32 cellular contexts compared by ENCODE assay signal in the genomic region with DNA sequence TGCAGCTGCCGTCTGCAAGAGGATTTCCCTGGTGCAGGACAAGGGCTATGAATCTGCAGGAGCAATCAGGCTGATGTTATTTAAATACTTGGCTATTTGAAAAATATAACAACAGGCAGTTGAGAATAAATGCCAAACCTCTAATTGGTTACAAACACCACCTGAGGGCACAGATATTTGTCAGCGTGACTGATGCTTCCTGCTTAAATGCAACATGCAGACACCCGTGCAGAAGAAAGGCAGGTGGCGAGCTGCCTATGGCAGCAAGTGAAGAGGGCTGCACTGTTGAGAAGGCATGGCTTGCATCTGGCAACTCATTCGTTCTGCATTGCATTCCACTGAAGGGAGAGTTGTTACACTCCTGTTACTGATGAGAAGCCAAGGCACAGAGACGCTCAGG.
"Had no signal": no experiment of that assay in that cellular context is flagged by ENCODE, and none has a peak within 500 bp of the region (broad histone marks: within the 10 kb centered on the region; RNA-seq: fewer than 3 reads in every experiment).

No MANE protein-coding gene starts in this region.

- H3K27ac ChIP-seq: ascending aorta, epithelial cell of prostate, esophagus squamous epithelium, prostate gland, skin epidermis, testis, transverse colon, uterus, WERI-Rb-1 had no signal

- H3K4me1 ChIP-seq: pancreas, prostate gland, testis, uterus had no signal

- H3K4me1 Mint-ChIP-seq: activated naive CD4-positive, alpha-beta T cell treated with anti-CD3 and anti-CD28 coated beads, Interleukin-2, amount 10 ng/mL, durations not matched to agents 7 days and 5 days; activated naive CD8-positive, alpha-beta T cell treated with anti-CD3 and anti-CD28 coated beads, Interleukin-2, amount 10 ng/mL, durations not matched to agents 7 days and 5 days; naive thymus-derived CD4-positive, alpha-beta T cell had no signal

- ATAC-seq: activated CD4-positive, CD25-positive, alpha-beta regulatory T cell treated with anti-CD3 and anti-CD28 coated beads, Interleukin-2, amount 50 U/mL, for 24 hours; left cardiac atrium; naive thymus-derived CD4-positive, alpha-beta T cell; pancreas; sciatic nerve; stimulated activated naive CD8-positive, alpha-beta T cell treated with anti-CD3 and anti-CD28 coated beads, Interleukin-15, Interleukin-2, amounts not matched to agents 100 U/mL and 50 U/mL, for 24 hours had no signal

- H3K36me3 Mint-ChIP-seq: activated CD4-positive, alpha-beta memory T cell treated with anti-CD3 and anti-CD28 coated beads for 36 hours; activated naive CD4-positive, alpha-beta T cell treated with anti-CD3 and anti-CD28 coated beads, Interleukin-2, amount 10 ng/mL, durations not matched to agents 7 days and 5 days; activated naive CD8-positive, alpha-beta T cell treated with anti-CD3 and anti-CD28 coated beads, Interleukin-2, amount 10 ng/mL, durations not matched to agents 7 days and 5 days; brain; naive thymus-derived CD4-positive, alpha-beta T cell had no signal

- H3K36me3 ChIP-seq: ascending aorta, esophagus squamous epithelium, pancreas, prostate gland, transverse colon, uterus, WERI-Rb-1 had no signal

- H3K27ac Mint-ChIP-seq: activated CD4-positive, alpha-beta memory T cell treated with anti-CD3 and anti-CD28 coated beads for 36 hours; activated naive CD4-positive, alpha-beta T cell treated with anti-CD3 and anti-CD28 coated beads, Interleukin-2, amount 10 ng/mL, durations not matched to agents 7 days and 5 days; activated naive CD8-positive, alpha-beta T cell treated with anti-CD3 and anti-CD28 coated beads, Interleukin-2, amount 10 ng/mL, durations not matched to agents 7 days and 5 days; activated T-helper 1 cell treated with anti-CD3 and anti-CD28 coated beads, Interleukin-12 subunit alpha, Interleukin-12 subunit beta, Interleukin-2, Interleukin-4 antibody, amounts not matched to agents 30 ng/mL and 10 ng/mL and 1 ng/mL, durations not matched to agents 14 hours and 24 hours and 36 hours; naive thymus-derived CD4-positive, alpha-beta T cell had no signal

- H3K9me3 Mint-ChIP-seq: activated CD4-positive, alpha-beta memory T cell treated with anti-CD3 and anti-CD28 coated beads for 36 hours; activated naive CD4-positive, alpha-beta T cell treated with anti-CD3 and anti-CD28 coated beads, Interleukin-2, amount 10 ng/mL, durations not matched to agents 7 days and 5 days; activated naive CD8-positive, alpha-beta T cell treated with anti-CD3 and anti-CD28 coated beads, Interleukin-2, amount 10 ng/mL, durations not matched to agents 7 days and 5 days; activated T-helper 1 cell treated with anti-CD3 and anti-CD28 coated beads, Interleukin-12 subunit alpha, Interleukin-12 subunit beta, Interleukin-2, Interleukin-4 antibody, amounts not matched to agents 30 ng/mL and 10 ng/mL and 1 ng/mL, durations not matched to agents 14 hours and 24 hours and 36 hours; brain; naive thymus-derived CD4-positive, alpha-beta T cell had no signal

- DNase-seq: activated CD4-positive, alpha-beta memory T cell treated with anti-CD3 and anti-CD28 coated beads for 36 hours; activated CD4-positive, alpha-beta T cell treated with anti-CD3 and anti-CD28 coated beads for 48 hours; activated CD8-positive, alpha-beta memory T cell treated with anti-CD3 and anti-CD28 coated beads, Interleukin-2, amount 50 U/mL, for 4 hours; activated effector memory CD4-positive, alpha-beta T cell treated with anti-CD3 and anti-CD28 coated beads, Interleukin-2, amount 50 U/mL, for 16 hours; activated naive CD4-positive, alpha-beta T cell treated with anti-CD3 and anti-CD28 coated beads, Interleukin-2, amount 10 ng/mL, durations not matched to agents 7 days and 5 days; activated naive CD8-positive, alpha-beta T cell treated with anti-CD3 and anti-CD28 coated beads, Interleukin-2, amount 10 ng/mL, durations not matched to agents 7 days and 5 days; activated T-cell treated with anti-CD3 and anti-CD28 coated beads, Interleukin-2, amount 50 U/mL, for 1 hour; caudate nucleus; esophagus squamous epithelium; islet precursor cell; left cardiac atrium; midbrain; naive thymus-derived CD4-positive, alpha-beta T cell; nucleus accumbens; pancreas; retina; stimulated activated CD4-positive, alpha-beta T cell treated with anti-CD3 and anti-CD28 coated beads, Interleukin-12 subunit alpha, Interleukin-12 subunit beta, amount 100 ng/mL, for 4 hours; stimulated activated CD4-positive, alpha-beta T cell treated with anti-CD3 and anti-CD28 coated beads, Interleukin-4, amount 100 ng/mL, for 1 hour; stimulated activated naive CD8-positive, alpha-beta T cell treated with anti-CD3 and anti-CD28 coated beads, Interleukin-15, Interleukin-2, amounts not matched to agents 100 U/mL and 50 U/mL, for 24 hours; T1000; testis; transverse colon; uterus; WERI-Rb-1 had no signal

- H3K27me3 Mint-ChIP-seq: activated CD4-positive, alpha-beta memory T cell treated with anti-CD3 and anti-CD28 coated beads for 36 hours; activated naive CD8-positive, alpha-beta T cell treated with anti-CD3 and anti-CD28 coated beads, Interleukin-2, amount 10 ng/mL, durations not matched to agents 7 days and 5 days; brain had no signal

- H3K4me3 ChIP-seq: ascending aorta, esophagus squamous epithelium, pancreas, prostate gland, skin epidermis, testis, transverse colon, uterus had no signal

- H3K9me3 ChIP-seq: pancreas, prostate gland, testis, transverse colon, uterus had no signal

- H3K4me3 Mint-ChIP-seq: activated CD4-positive, alpha-beta memory T cell treated with anti-CD3 and anti-CD28 coated beads for 36 hours; activated naive CD4-positive, alpha-beta T cell treated with anti-CD3 and anti-CD28 coated beads, Interleukin-2, amount 10 ng/mL, durations not matched to agents 7 days and 5 days; activated naive CD8-positive, alpha-beta T cell treated with anti-CD3 and anti-CD28 coated beads, Interleukin-2, amount 10 ng/mL, durations not matched to agents 7 days and 5 days; activated T-helper 1 cell treated with anti-CD3 and anti-CD28 coated beads, Interleukin-12 subunit alpha, Interleukin-12 subunit beta, Interleukin-2, Interleukin-4 antibody, amounts not matched to agents 30 ng/mL and 10 ng/mL and 1 ng/mL, durations not matched to agents 14 hours and 24 hours and 36 hours; brain; naive thymus-derived CD4-positive, alpha-beta T cell had no signal

- H3K27me3 ChIP-seq: ascending aorta, esophagus squamous epithelium, pancreas, testis, transverse colon, uterus had no signal
